ENCODE assay signal across 6 cellular contexts in the genomic region with DNA sequence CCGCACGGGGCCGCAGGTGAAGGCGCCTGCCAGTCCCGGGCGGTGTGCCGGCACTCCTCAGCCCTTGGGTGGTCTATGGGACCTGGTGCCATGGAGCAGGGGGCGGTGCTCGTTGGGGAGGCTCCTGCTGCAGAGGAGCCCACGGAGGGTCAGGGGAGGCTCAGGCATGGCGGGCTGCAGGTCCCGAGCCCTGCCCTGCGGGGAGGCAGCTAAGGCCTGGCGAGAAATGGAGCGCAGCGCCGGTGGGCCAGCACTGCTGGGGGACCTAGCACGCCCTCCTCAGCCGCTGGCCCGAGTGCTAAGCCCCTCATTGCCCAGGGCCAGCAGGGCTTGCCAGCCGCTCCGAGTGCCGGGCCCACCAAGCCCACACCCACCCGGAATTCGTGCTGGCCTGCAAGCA. TPM values are rescaled to one million over a fixed set of nuclear protein-coding genes. Genes with fewer than 3 reads are reported as not detected.
"Had no signal": no experiment of that assay in that cellular context is flagged by ENCODE, and none has a peak within 500 bp of the region (broad histone marks: within the 10 kb centered on the region; RNA-seq: fewer than 3 reads in every experiment).

No MANE protein-coding gene starts in this region.

- ATAC-seq: HepG2, K562 had no signal

- DNase-seq: IMR-90, KBM-7 had no signal

- H3K4me3 ChIP-seq: K562 had no signal

- H3K27ac ChIP-seq: HL-60 had no signal

RNA-seq across cellular contexts. Expression of gene AKR1E2, which starts 18.9 kb away (rescaled TPM):
- total RNA-seq: HepG2, HT1080 had no signal
